Comparison of ENCODE assay signal across 8 cellular contexts in the genomic region with DNA sequence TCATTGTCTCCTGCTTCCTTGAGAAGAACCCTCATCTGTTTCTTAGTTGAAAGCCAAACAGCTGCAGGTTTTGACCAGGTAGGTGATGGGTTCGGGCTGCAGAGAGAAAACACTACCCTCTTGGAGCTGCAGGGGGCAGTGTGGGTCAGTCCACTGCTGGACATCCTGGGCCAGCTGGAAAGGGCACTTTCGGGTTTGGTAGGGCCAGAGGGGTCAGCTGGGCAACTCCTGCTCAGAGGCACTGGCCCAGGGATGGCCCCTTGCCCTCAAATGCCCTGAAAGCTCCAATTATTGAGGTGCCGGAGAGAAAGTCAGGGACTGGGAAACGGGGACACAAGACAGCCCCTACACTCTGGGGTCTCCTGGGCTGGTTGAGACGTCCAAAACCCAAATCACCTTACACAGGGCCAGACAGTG.
A peak's percentile ranks its signal among the peaks of the same experiment; 100 is the strongest.
DNase-seq lines count a peak whose midpoint lies in the region; ATAC-seq and TF ChIP-seq lines count a peak whose summit lies in the region.

No MANE protein-coding gene starts in this region.

- in situ Hi-C loops in astrocyte of the cerebellum (cut with HindIII; ENCODE audit: low sequenced_read_pairs) = no loop called here

- no peaks in the 10 kb centered on the region for H3K27me3 ChIP-seq in kidney epithelial cell (ENCODE audit: control insufficient read depth, insufficient read depth, low read length)

- H3K4me3 ChIP-seq in astrocyte of the cerebellum (ENCODE audit: low read depth, low read length) = no peak overlapping the region
- no peak overlapping the region for H3K4me3 ChIP-seq in kidney epithelial cell (ENCODE audit: low read depth, low read length)

- DNase-seq in GM10248 (ENCODE audit: extremely low spot score) (peak; percentile 73), T-helper 1 cell (peak in 4 of 5 donors; percentile 32 to 57 (median 44)), astrocyte of the cerebellum (ENCODE audit: low read depth) (no peak), kidney epithelial cell (ENCODE audit: low read depth) (no peak), T1000 (lab: John Stamatoyannopoulos, UW) (no peak)
- DNase-seq in stimulated activated CD4-positive, alpha-beta T cell treated with anti-CD3 and anti-CD28 coated beads, TNF-alpha, amount 100 ng/mL, for 4 hours (ENCODE audit: low read depth in 3 of 3) = peak; percentile 40 to 46 (median 42)

- CTCF ChIA-PET in GM10248 (lab: Yijun Ruan, JAX) = interaction anchor here (0.6 to 9.5 kb wide), 30 partner anchors 10 to 371 kb away, joined by 3 to 335 read pairs (median 5); no protein-coding TSS in a partner anchor

- POLR2A ChIA-PET in GM10248 (lab: Yijun Ruan, JAX) = no interaction called here

- H3K36me3 ChIP-seq in kidney epithelial cell (ENCODE audit: control insufficient read depth, insufficient read depth, low read length) = no peaks in the 10 kb centered on the region

- ATAC-seq in HG02973 (IDR thresholded peaks at IDR 0.05; ENCODE audit: unreplicated experiment) (peak; percentile 84), HG03469 (IDR thresholded peaks at IDR 0.05; ENCODE audit: unreplicated experiment) (no peak)

- TF ChIP-seq CTCF in GM10248 (IDR thresholded peaks at IDR 0.05; ENCODE audit: control extremely low read depth, extremely low read depth, low read depth, missing control alignments) = peak; percentile 68
- peak; percentile 78 for TF ChIP-seq CTCF in astrocyte of the cerebellum (IDR thresholded peaks at IDR 0.05; ENCODE audit: low read depth, low read length, missing control alignments)
- TF ChIP-seq CTCF in kidney epithelial cell (IDR thresholded peaks at IDR 0.05; ENCODE audit: insufficient read depth, low read length, poor library complexity, severe bottlenecking) = peak; percentile 88

Comparison
In these comparisons a context has a peak if more than half of its experiments do, and no peak if none do; other contexts are left out.
1. DNase-seq: peak in GM10248 (single experiment), T-helper 1 cell (4 of 5) and stimulated activated CD4-positive, alpha-beta T cell treated with anti-CD3 and anti-CD28 coated beads, TNF-alpha, amount 100 ng/mL, for 4 hours (3 of 3); none in astrocyte of the cerebellum (single experiment), kidney epithelial cell (single experiment) and T1000 (single experiment).
2. Peak in every context shown above with its lines, with median percentiles within 50 percentile points of each other: CTCF ChIP-seq.